16 cellular contexts compared by ENCODE assay signal in the genomic region with DNA sequence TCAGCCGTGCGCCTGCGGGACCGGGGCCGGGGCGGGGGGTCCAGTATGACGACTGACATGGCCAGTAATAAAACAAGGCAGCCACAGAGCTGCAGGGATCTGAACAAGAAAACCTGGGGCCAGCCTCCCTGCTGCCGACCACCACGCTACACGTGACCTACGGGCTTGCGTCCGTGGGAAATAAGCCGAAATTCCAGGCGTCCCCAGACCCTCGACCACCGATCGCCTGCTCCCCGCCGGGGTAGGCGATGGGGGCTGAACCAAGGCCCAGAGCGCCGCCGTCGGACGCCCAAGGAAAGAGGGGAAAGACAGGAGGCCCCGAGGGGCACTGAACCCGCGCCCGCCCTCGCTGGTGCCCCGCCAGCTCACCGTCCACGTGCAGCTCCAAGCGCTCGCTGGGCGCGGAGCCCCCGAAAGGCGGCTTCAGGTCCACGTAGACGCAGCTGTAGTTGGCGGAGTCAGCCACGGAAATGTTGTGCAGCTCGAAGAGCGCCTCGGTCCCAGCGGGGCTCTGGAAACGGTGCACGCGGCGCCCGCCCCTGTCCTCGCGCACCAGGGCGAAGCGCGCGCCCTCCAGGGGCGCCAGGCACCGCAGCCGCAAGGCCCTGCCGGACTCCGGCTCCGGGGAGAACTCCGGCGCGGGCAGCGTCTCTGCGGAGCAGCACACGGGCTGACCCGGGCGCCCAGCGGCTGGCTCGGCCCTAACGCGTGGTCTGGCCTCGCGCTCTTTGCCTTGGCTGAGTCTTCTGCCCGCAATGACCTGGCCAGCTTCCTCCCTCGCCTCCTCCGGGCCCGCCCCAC. TPM values are rescaled to one million over a fixed set of nuclear protein-coding genes. Genes with fewer than 3 reads are reported as not detected.
DNase-seq lines count a peak whose midpoint lies in the region; ATAC-seq, FAIRE-seq and TF ChIP-seq lines count a peak whose summit lies in the region.
"Had no signal": no experiment of that assay in that cellular context is flagged by ENCODE, and none has a peak within 500 bp of the region (broad histone marks: within the 10 kb centered on the region; RNA-seq: fewer than 3 reads in every experiment).

No MANE protein-coding gene starts in this region.

- no peaks in the 10 kb centered on the region for H3K36me3 Mint-ChIP-seq in activated T-helper 17 cell treated with anti-CD3 and anti-CD28 coated beads, Interleukin-2, amount 50 U/mL, for 72 hours (ENCODE audit: low read depth)
- H3K36me3 Mint-ChIP-seq in nephron (ENCODE audit: low read depth), result peaks cover 5% of the 10 kb centered on the region
- H3K36me3 Mint-ChIP-seq: WTC11 had no signal

- peaks cover 46 to 67% (median 56%) of the 10 kb centered on the region in 10 experiments for H3K4me1 ChIP-seq in BLaER1 treated with 17β-estradiol and CSF1 and Interleukin-3, amounts not matched to agents 10 nM and 100 nM

- H3K9me3 ChIP-seq in BLaER1 treated with 17β-estradiol and CSF1 and Interleukin-3, amounts not matched to agents 10 nM and 100 nM (replicated peaks in 1 of 11), result no peaks in the 10 kb centered on the region
- H3K9me3 ChIP-seq: left lung, Peyer's patch had no signal

- H4K20me1 ChIP-seq in BLaER1 treated with 17β-estradiol and CSF1 and Interleukin-3, amounts not matched to agents 10 nM and 100 nM, result peaks cover 18 to 56% (median 46%) of the 10 kb centered on the region in 11 experiments; a peak in 21 of 22 replicates

- H3K27ac Mint-ChIP-seq in activated T-helper 17 cell treated with anti-CD3 and anti-CD28 coated beads, Interleukin-2, amount 50 U/mL, for 72 hours, result no peak overlapping the region
- no peak overlapping the region for H3K27ac Mint-ChIP-seq in nephron
- H3K27ac Mint-ChIP-seq: activated naive CD8-positive, alpha-beta T cell had no signal

- H3K9ac ChIP-seq in BLaER1 treated with 17β-estradiol and CSF1 and Interleukin-3, amounts not matched to agents 10 nM and 100 nM, result peak overlapping the region; percentile 65 to 91 (median 85)

- H3K4me3 ChIP-seq in BLaER1 treated with 17β-estradiol and CSF1 and Interleukin-3, amounts not matched to agents 10 nM and 100 nM, result peak overlapping the region; percentile 47 to 88 (median 75)
- H3K4me3 ChIP-seq in fibroblast of the aortic adventitia (ENCODE audit: low read depth, low read length), result no peak overlapping the region
- H3K4me3 ChIP-seq: left lung had no signal

- peaks cover 10% of the 10 kb centered on the region for H3K4me1 Mint-ChIP-seq in activated T-helper 17 cell treated with anti-CD3 and anti-CD28 coated beads, Interleukin-2, amount 50 U/mL, for 72 hours
- peaks cover 11% of the 10 kb centered on the region for H3K4me1 Mint-ChIP-seq in nephron

- H3K9me3 Mint-ChIP-seq in activated T-helper 17 cell treated with anti-CD3 and anti-CD28 coated beads, Interleukin-2, amount 50 U/mL, for 72 hours, result no peaks in the 10 kb centered on the region
- no peaks in the 10 kb centered on the region for H3K9me3 Mint-ChIP-seq in nephron
- H3K9me3 Mint-ChIP-seq: WTC11 had no signal

- peak overlapping the region in 10 of 11 experiments; percentile 27 to 98 (median 83); a peak in 19 of 22 replicates for H3K27ac ChIP-seq in BLaER1 treated with 17β-estradiol and CSF1 and Interleukin-3, amounts not matched to agents 10 nM and 100 nM
- H3K27ac ChIP-seq: left lung, Peyer's patch had no signal

- TF ChIP-seq CTCF in fibroblast of the aortic adventitia (IDR thresholded peaks at IDR 0.05; ENCODE audit: insufficient read depth, low read length) (no peak), nephron (IDR thresholded peaks at IDR 0.05; ENCODE audit: unreplicated experiment in 3 of 3) (no peak)

- no peak for FAIRE-seq in GM19239 (lab: Jason Lieb, UNC)

- peak overlapping the region; percentile 86 to 99 (median 96) for H3K4me2 ChIP-seq in BLaER1 treated with 17β-estradiol and CSF1 and Interleukin-3, amounts not matched to agents 10 nM and 100 nM

- H3K36me3 ChIP-seq in BLaER1 treated with 17β-estradiol and CSF1 and Interleukin-3, amounts not matched to agents 10 nM and 100 nM, result peaks cover 0 to 46% (median 25%) of the 10 kb centered on the region in 11 experiments; a peak in 18 of 22 replicates
- H3K36me3 ChIP-seq: Peyer's patch had no signal

- peak overlapping the region; percentile 20 for H3K4me3 Mint-ChIP-seq in activated T-helper 17 cell treated with anti-CD3 and anti-CD28 coated beads, Interleukin-2, amount 50 U/mL, for 72 hours
- peak overlapping the region in 2 of 3 experiments; percentile 9 to 34 for H3K4me3 Mint-ChIP-seq in nephron
- H3K4me3 Mint-ChIP-seq: WTC11 had no signal

- no peak for ATAC-seq in activated T-helper 17 cell treated with anti-CD3 and anti-CD28 coated beads, Interleukin-2, amount 50 U/mL, for 72 hours (replicated peaks)
- ATAC-seq in HG02884 (IDR thresholded peaks at IDR 0.05; ENCODE audit: unreplicated experiment) (no peak), HG03460 (IDR thresholded peaks at IDR 0.05; ENCODE audit: unreplicated experiment) (no peak)
- ATAC-seq: left lung, WTC11 had no signal

- peaks cover 2 to 11% (median 4%) of the 10 kb centered on the region in 11 experiments; a peak in 21 of 22 replicates for H3K27me3 ChIP-seq in BLaER1 treated with 17β-estradiol and CSF1 and Interleukin-3, amounts not matched to agents 10 nM and 100 nM
- H3K27me3 ChIP-seq: Peyer's patch had no signal

- DNase-seq in fibroblast of the aortic adventitia (ENCODE audit: low read depth) (peak; percentile 7), GM19239 (ENCODE audit: insufficient read length, low spot score) (no peak), COR-L47 (lab: John Stamatoyannopoulos, UW) (no peak)
- DNase-seq: left lung; NCI-H2081 treated with DMSO at 0.1 percent for 48 hours; NCI-H526 treated with DMSO at 0.1 percent for 48 hours; Peyer's patch; stimulated activated naive CD4-positive, alpha-beta T cell; SW 1271 had no signal

- H3K27me3 Mint-ChIP-seq in activated T-helper 17 cell treated with anti-CD3 and anti-CD28 coated beads, Interleukin-2, amount 50 U/mL, for 72 hours, result no peaks in the 10 kb centered on the region
- H3K27me3 Mint-ChIP-seq in nephron (ENCODE audit: low read depth), result no peaks in the 10 kb centered on the region
- H3K27me3 Mint-ChIP-seq: activated naive CD8-positive, alpha-beta T cell had no signal

RNA-seq across cellular contexts. Expression of a gene that starts 3.1 kb away (rescaled TPM):
- 10 to 100 TPM; 12.4 to 15.4 TPM for total RNA-seq in activated T-helper 17 cell treated with anti-CD3 and anti-CD28 coated beads, Interleukin-2, amount 50 U/mL, for 72 hours
- 6.8 TPM in 1 of 2 replicates, not detected in the other for total RNA-seq in fibroblast of the aortic adventitia (ENCODE audit: low replicate concordance)

RNA-seq across cellular contexts. Expression of a gene that starts 12.3 kb away (rescaled TPM):
- total RNA-seq in activated T-helper 17 cell treated with anti-CD3 and anti-CD28 coated beads, Interleukin-2, amount 50 U/mL, for 72 hours, result 1 to 10 TPM; 1.7 to 1.8 TPM
- total RNA-seq in fibroblast of the aortic adventitia (ENCODE audit: low replicate concordance), result 0.98 and 1.1 TPM in 2 replicates

RNA-seq across cellular contexts. Expression of a gene that starts 23.4 kb away (rescaled TPM):
- 1 to 10 TPM; 4.3 to 6.1 TPM for total RNA-seq in activated T-helper 17 cell treated with anti-CD3 and anti-CD28 coated beads, Interleukin-2, amount 50 U/mL, for 72 hours
- total RNA-seq in fibroblast of the aortic adventitia (ENCODE audit: low replicate concordance), result 2.9 and 4.1 TPM in 2 replicates

RNA-seq across cellular contexts. Expression of a gene that starts 30.6 kb away (rescaled TPM):
- 1 to 10 TPM; 1.1 to 1.9 TPM for total RNA-seq in activated T-helper 17 cell treated with anti-CD3 and anti-CD28 coated beads, Interleukin-2, amount 50 U/mL, for 72 hours
- 2.6 and 3.4 TPM in 2 replicates for total RNA-seq in fibroblast of the aortic adventitia (ENCODE audit: low replicate concordance)

RNA-seq across cellular contexts. Expression of a gene that starts 36.9 kb away (rescaled TPM):
- 1,000 to 10,000 TPM; 1,376 to 1,435 TPM for total RNA-seq in activated T-helper 17 cell treated with anti-CD3 and anti-CD28 coated beads, Interleukin-2, amount 50 U/mL, for 72 hours
- total RNA-seq in fibroblast of the aortic adventitia (ENCODE audit: low replicate concordance), result 178 and 1,453 TPM in 2 replicates
